Comparison of ENCODE assay signal across 13 cellular contexts in the genomic region with DNA sequence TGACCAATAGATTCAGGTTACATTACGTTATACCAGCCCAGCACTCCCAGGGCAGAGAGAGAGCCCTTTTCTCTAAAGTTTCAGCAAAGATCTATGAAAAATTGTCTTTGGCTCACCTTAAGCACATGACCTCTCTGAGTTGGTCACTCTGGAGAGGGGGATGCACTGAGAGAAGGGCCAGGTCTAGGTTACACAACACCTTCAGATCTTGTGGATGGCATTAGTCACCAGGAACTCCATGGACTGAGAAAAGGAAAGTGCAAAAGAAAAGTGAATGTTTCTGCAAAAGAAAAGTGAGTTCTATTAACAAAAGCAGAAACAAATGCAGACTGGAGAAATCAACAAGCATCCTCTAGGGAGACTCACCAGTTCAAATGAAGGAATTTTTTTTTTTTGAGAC.
"Had no signal": no experiment of that assay in that cellular context is flagged by ENCODE, and none has a peak within 500 bp of the region (broad histone marks: within the 10 kb centered on the region; RNA-seq: fewer than 3 reads in every experiment).

No MANE protein-coding gene starts in this region.

- H3K4me3 ChIP-seq: ascending aorta, colonic mucosa, testis, upper lobe of right lung had no signal

- H3K27ac Mint-ChIP-seq: activated naive CD8-positive, alpha-beta T cell treated with anti-CD3 and anti-CD28 coated beads, Interleukin-2, amount 10 ng/mL, durations not matched to agents 7 days and 5 days; activated T-cell treated with anti-CD3 and anti-CD28 coated beads, Interleukin-2, amount 50 U/mL, for 72 hours; memory B cell; stimulated activated naive CD8-positive, alpha-beta T cell treated with anti-CD3 and anti-CD28 coated beads, Interleukin-15, Interleukin-2, amounts not matched to agents 100 ng/mL and 50 ng/mL, for 24 hours had no signal

- H3K4me3 Mint-ChIP-seq: activated naive CD8-positive, alpha-beta T cell treated with anti-CD3 and anti-CD28 coated beads, Interleukin-2, amount 10 ng/mL, durations not matched to agents 7 days and 5 days; activated T-cell treated with anti-CD3 and anti-CD28 coated beads, Interleukin-2, amount 50 U/mL, for 72 hours; memory B cell; stimulated activated naive CD8-positive, alpha-beta T cell treated with anti-CD3 and anti-CD28 coated beads, Interleukin-15, Interleukin-2, amounts not matched to agents 100 ng/mL and 50 ng/mL, for 24 hours had no signal

- H3K36me3 Mint-ChIP-seq: activated naive CD8-positive, alpha-beta T cell treated with anti-CD3 and anti-CD28 coated beads, Interleukin-2, amount 10 ng/mL, durations not matched to agents 7 days and 5 days; memory B cell had no signal

- DNase-seq: activated CD4-positive, alpha-beta T cell treated with anti-CD3 and anti-CD28 coated beads, Interleukin-2, amount 50 U/mL, for 48 hours; activated CD4-positive, CD25-positive, alpha-beta regulatory T cell treated with anti-CD3 and anti-CD28 coated beads, Interleukin-2, amount 50 U/mL, for 72 hours; activated naive CD8-positive, alpha-beta T cell treated with anti-CD3 and anti-CD28 coated beads, Interleukin-2, amount 10 ng/mL, durations not matched to agents 7 days and 5 days; activated T-cell treated with anti-CD3 and anti-CD28 coated beads, Interleukin-2, amount 50 U/mL, for 72 hours; colonic mucosa; effector CD4-positive, alpha-beta T cell; left cardiac atrium; stimulated activated CD4-positive, alpha-beta T cell treated with anti-CD3 and anti-CD28 coated beads, Interleukin-4, amount 100 ng/mL, for 1 hour; testis; upper lobe of right lung had no signal

- H3K27me3 Mint-ChIP-seq: activated naive CD8-positive, alpha-beta T cell treated with anti-CD3 and anti-CD28 coated beads, Interleukin-2, amount 10 ng/mL, durations not matched to agents 7 days and 5 days; memory B cell; stimulated activated naive CD8-positive, alpha-beta T cell treated with anti-CD3 and anti-CD28 coated beads, Interleukin-15, Interleukin-2, amounts not matched to agents 100 ng/mL and 50 ng/mL, for 24 hours had no signal

- H3K27ac ChIP-seq: ascending aorta, colonic mucosa, testis, upper lobe of right lung had no signal

- ATAC-seq: activated T-cell treated with anti-CD3 and anti-CD28 coated beads, Interleukin-2, amount 50 U/mL, for 72 hours; left cardiac atrium; upper lobe of right lung had no signal

- H3K4me1 Mint-ChIP-seq: activated naive CD8-positive, alpha-beta T cell treated with anti-CD3 and anti-CD28 coated beads, Interleukin-2, amount 10 ng/mL, durations not matched to agents 7 days and 5 days; memory B cell had no signal
